In genomic region chr3:169966951-169967915, GRCh38 we compare ENCODE assay signal across 8 cellular contexts. TPM values are rescaled to one million over a fixed set of nuclear protein-coding genes. Genes with fewer than 3 reads are reported as not detected.
DNase-seq lines count a peak whose midpoint lies in the region; ATAC-seq and TF ChIP-seq lines count a peak whose summit lies in the region.

No MANE protein-coding gene starts in this region.

- H3K36me3 Mint-ChIP-seq in activated naive CD8-positive, alpha-beta T cell treated with anti-CD3 and anti-CD28 coated beads, Interleukin-2, amount 50 U/mL, for 24 hours (ENCODE audit: low read depth): peaks cover 9% of the 10 kb centered on the region

- peak overlapping the region; percentile 99 for H3K4me3 ChIP-seq in ovary

- peaks cover 5% of the 10 kb centered on the region for H3K4me1 ChIP-seq in ovary (ENCODE audit: insufficient read depth)

- no peak for TF ChIP-seq EP300 in ovary (IDR thresholded peaks at IDR 0.05)

- DNase-seq in Caki2 (ENCODE audit: low read depth) (peak; percentile 67), HT-29 (ENCODE audit: low spot score) (peak; percentile 61), RPMI7951 (ENCODE audit: low read depth) (peak; percentile 71), Right ventricle myocardium superior (peak; percentile 74), ovary (peak in 2 of 5 donors; percentile 35 to 52), GOT3 (lab: John Stamatoyannopoulos, UW) (no peak)
- DNase-seq in activated naive CD8-positive, alpha-beta T cell treated with anti-CD3 and anti-CD28 coated beads, Interleukin-2, amount 50 U/mL, for 24 hours: peak; percentile 40

- H3K36me3 ChIP-seq in ovary: no peaks in the 10 kb centered on the region

- TF ChIP-seq POLR2A in ovary (IDR thresholded peaks at IDR 0.05): no peak

- H3K9me3 Mint-ChIP-seq in activated naive CD8-positive, alpha-beta T cell treated with anti-CD3 and anti-CD28 coated beads, Interleukin-2, amount 50 U/mL, for 24 hours: no peaks in the 10 kb centered on the region

- no peaks in the 10 kb centered on the region for H3K27me3 Mint-ChIP-seq in activated naive CD8-positive, alpha-beta T cell treated with anti-CD3 and anti-CD28 coated beads, Interleukin-2, amount 50 U/mL, for 24 hours

- 1 to 3% (median 2%) methylated on average over 44 of the region's 44 CpGs for WGBS in ovary, 3 donors

- peak overlapping the region; percentile 86 for H3K4me3 Mint-ChIP-seq in activated naive CD8-positive, alpha-beta T cell treated with anti-CD3 and anti-CD28 coated beads, Interleukin-2, amount 50 U/mL, for 24 hours

- peak; percentile 35 for ATAC-seq in GM21381 (IDR thresholded peaks at IDR 0.05; ENCODE audit: unreplicated experiment)
- peak; percentile 77 for ATAC-seq in activated naive CD8-positive, alpha-beta T cell treated with anti-CD3 and anti-CD28 coated beads, Interleukin-2, amount 50 U/mL, for 24 hours
- ATAC-seq in Right ventricle myocardium superior (ENCODE audit: poor library complexity): peak; percentile 85

- H3K27ac ChIP-seq in ovary: peak overlapping the region; percentile 81 to 94

- no peaks in the 10 kb centered on the region for H3K9me3 ChIP-seq in ovary

- H3K27me3 ChIP-seq in ovary: no peaks in the 10 kb centered on the region

- in situ Hi-C loops in Caki2 (cut with HindIII; ENCODE audit: low pct_unique_long_range_greater_than_20kb, low sequenced_read_pairs): no loop called here

- H3K4me1 Mint-ChIP-seq in activated naive CD8-positive, alpha-beta T cell treated with anti-CD3 and anti-CD28 coated beads, Interleukin-2, amount 50 U/mL, for 24 hours: peaks cover 67% of the 10 kb centered on the region

- intact Hi-C loops in Right ventricle myocardium superior (cut with DNase I) (loop anchor here (5.0 to 10.0 kb wide), 2 partner anchors 105 to 192 kb away; partner anchors contain the start of gene MYNN), ovary (cut with DNase I) (loop anchor here in 2 of 4 donors (5.0 to 10.0 kb wide), 2 partner anchors 202 to 390 kb away; partner anchors contain the start of genes ACTRT3 (in 1 of the 2), SKIL (in 1 of the 2) and TERC (in 1 of the 2))

- H3K27ac Mint-ChIP-seq in activated naive CD8-positive, alpha-beta T cell treated with anti-CD3 and anti-CD28 coated beads, Interleukin-2, amount 50 U/mL, for 24 hours: peak overlapping the region; percentile 83

- no peak for TF ChIP-seq CTCF in ovary (IDR thresholded peaks at IDR 0.05)

RNA-seq across cellular contexts. Expression of gene SEC62, which starts 0.6 kb away (rescaled TPM):
- 10.3 and 16.8 TPM in 2 replicates for total RNA-seq in Caki2 (2014; rRNA removed; shearing (Covaris generic); ENCODE audit: low replicate concordance)
- total RNA-seq in HT-29 (2014; rRNA removed; shearing (Covaris generic)): 17.1 and 22.2 TPM in 2 replicates
- 21.3 and 25.8 TPM in 2 replicates for total RNA-seq in RPMI7951 (2014; rRNA removed; shearing (Covaris generic))
- total RNA-seq in Right ventricle myocardium superior (85.4 TPM), ovary (100 to 1,000 TPM in 5 of 7 donors, 10 to 100 TPM in 2; 34.0 to 178 (median 131) TPM)
- polyA plus RNA-seq in ovary: 100 to 1,000 TPM in 1 of 2 donors, 10 to 100 TPM in 1; 49.6 to 113 TPM

RNA-seq across cellular contexts. Expression of gene SAMD7, which starts 55.9 kb away (rescaled TPM):
- not detected in 2 replicates for total RNA-seq in Caki2 (2014; rRNA removed; shearing (Covaris generic); ENCODE audit: low replicate concordance)
- not detected in 2 replicates for total RNA-seq in HT-29 (2014; rRNA removed; shearing (Covaris generic))
- total RNA-seq in RPMI7951 (2014; rRNA removed; shearing (Covaris generic)): not detected in 2 replicates
- not detected for total RNA-seq in Right ventricle myocardium superior
- total RNA-seq in ovary: not detected
- polyA plus RNA-seq in ovary: not detected

Comparison
In these comparisons a context has a peak if more than half of its experiments do, and no peak if none do; other contexts are left out.
1. ATAC-seq: peak in every context shown above with its lines; median percentile 85 in Right ventricle myocardium superior; 77 in activated naive CD8-positive, alpha-beta T cell treated with anti-CD3 and anti-CD28 coated beads, Interleukin-2, amount 50 U/mL, for 24 hours; 35 in GM21381.